Comparison of ENCODE assay signal across 1 cellular context in genomic region chr3:72064727-72065126, GRCh38.
DNase-seq lines count a peak whose midpoint lies in the region; ATAC-seq, FAIRE-seq and TF ChIP-seq lines count a peak whose summit lies in the region.
"Not testable (repeated sequence)": the region's sequence is repeated elsewhere in the genome, so short reads cannot be mapped to it uniquely, and the experiment has no call there.

No MANE protein-coding gene starts in this region.

- intact Hi-C loops in K562 (cut with micrococcal nuclease): not testable (repeated sequence)

- ATAC-seq in K562: not testable (repeated sequence)

- not testable (repeated sequence) for H2AFZ ChIP-seq in K562 (ENCODE audit: low read depth, low read length)

- not testable (repeated sequence) for TF ChIP-seq EP300 in K562 (IDR thresholded peaks at IDR 0.05; ENCODE audit: low read length)

- H3K9me3 ChIP-seq in K562 (replicated peaks; ENCODE audit: control insufficient read depth, insufficient read depth, low read depth, low read length): not testable (repeated sequence)

- 13% methylated on average over 2 of the region's 2 CpGs for WGBS in K562 (ENCODE audit: insufficient coverage, low coverage, missing lambda C conversion rate)

- not testable (repeated sequence) for H3K4me3 ChIP-seq in K562

- not testable (repeated sequence) for H3K4me1 ChIP-seq in K562 (replicated peaks in 1 of 2; ENCODE audit: control insufficient read depth in 2 of 2, insufficient read depth in 2 of 2, low read length in 2 of 2)

- not testable (repeated sequence) for TF ChIP-seq RAD21 in K562 (CRISPR knock-in tag; conservative IDR thresholded peaks at IDR 0.05 in 1 of 2, IDR thresholded peaks at IDR 0.05 in 1 of 2)

- H3K9me1 ChIP-seq in K562 (ENCODE audit: control insufficient read depth, insufficient read depth, low read length): not testable (repeated sequence)

- TF ChIP-seq POLR2A in K562 (conservative IDR thresholded peaks at IDR 0.05): not testable (repeated sequence)

- not testable (repeated sequence) for H3K79me2 ChIP-seq in K562 (ENCODE audit: control insufficient read depth, insufficient read depth, low read length)

- POLR2A ChIA-PET in K562 (lab: Yijun Ruan, JAX): interaction anchor here (0.7 kb wide), 1 partner anchor 15 kb away, joined by 3 read pairs; no protein-coding TSS in a partner anchor

- not testable (repeated sequence) for DNase-seq in K562 (ENCODE audit: extremely low read depth in 1 of 4, low spot score in 3 of 4)

- H3K27ac ChIP-seq in K562 (ENCODE audit: extremely low read depth, low read depth, low read length): not testable (repeated sequence)

- not testable (repeated sequence) for H3K27me3 ChIP-seq in K562 (ENCODE audit: control insufficient read depth in 2 of 2, insufficient read depth in 2 of 2, low read length in 2 of 2)

- in situ Hi-C loops in K562 (cut with MboI): not testable (repeated sequence)

- FAIRE-seq in K562 (lab: Jason Lieb, UNC): not testable (repeated sequence)

- not testable (repeated sequence) for H3K9ac ChIP-seq in K562 (ENCODE audit: insufficient read depth in 1 of 2, low read depth in 2 of 2, low read length in 2 of 2)

- not testable (repeated sequence) for H3K36me3 ChIP-seq in K562 (ENCODE audit: control insufficient read depth, insufficient read depth, low read length)

- CTCF ChIA-PET in K562 (lab: Yijun Ruan, JAX; ENCODE audit: low intra/inter-chr PET ratio): not testable (repeated sequence)

- BruUV-seq in K562 (replicated peaks; lab: Mats Ljungman, UMichigan): not testable (repeated sequence)

- H3K4me2 ChIP-seq in K562 (ENCODE audit: insufficient read depth, low read length): not testable (repeated sequence)

- H4K20me1 ChIP-seq in K562 (replicated peaks; ENCODE audit: control insufficient read depth, insufficient read depth, low read length): not testable (repeated sequence)

- TF ChIP-seq CTCF in K562 (IDR thresholded peaks at IDR 0.05 in 2 of 3, conservative IDR thresholded peaks at IDR 0.05 in 1 of 3; ENCODE audit: insufficient read depth in 2 of 3, low read depth in 1 of 3, low read length in 3 of 3): not testable (repeated sequence)

TF ChIP-seq in K562, 482 proteins besides CTCF, POLR2A, EP300 and RAD21:
- TF ChIP-seq GATAD2B (IDR thresholded peaks at IDR 0.05; ENCODE audit: borderline replicate concordance) (peak; percentile 43; the same call in 1 of the 2 replicates), DACH1 (IDR thresholded peaks at IDR 0.05; ENCODE audit: partially characterized antibody) (peak; percentile 91), GATA2 (CRISPR knock-in tag; IDR thresholded peaks at IDR 0.05) (0 out of 2 replicates have a peak, but pooled peaks have one; percentile 20)
